Comparison of ENCODE assay signal across 8 cellular contexts in the genomic region with DNA sequence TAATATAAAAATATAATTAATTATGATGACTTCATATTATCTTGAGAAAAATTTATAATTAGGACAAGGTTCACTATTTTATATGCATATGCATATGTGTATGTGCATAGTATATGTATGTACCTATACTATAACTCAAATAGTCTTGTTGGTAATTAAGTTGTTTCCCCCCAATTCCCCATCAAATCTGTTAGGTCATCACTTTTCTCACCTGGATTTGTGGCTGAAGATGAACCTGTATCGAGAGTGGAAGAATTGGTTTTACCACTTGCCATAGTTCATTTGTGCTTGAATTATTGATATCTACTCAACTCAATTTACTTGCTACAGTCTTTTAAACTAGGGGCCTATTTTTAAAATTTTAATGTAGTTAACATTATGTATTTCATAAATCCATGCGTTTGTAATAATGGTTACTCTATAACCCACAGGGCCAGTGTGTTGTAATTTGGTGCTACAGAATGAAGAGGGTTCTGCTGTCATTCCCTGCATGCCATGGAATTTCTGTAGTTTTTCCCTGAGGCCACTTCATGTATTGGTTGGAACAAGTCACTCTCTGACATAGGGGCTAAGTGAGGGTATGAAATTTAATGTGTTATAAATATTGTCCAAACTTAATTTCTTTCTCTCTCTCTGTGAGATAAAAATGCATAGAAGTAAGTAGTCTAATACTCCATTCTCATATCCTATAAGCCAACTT.
"Had no signal": no experiment of that assay in that cellular context is flagged by ENCODE, and none has a peak within 500 bp of the region (broad histone marks: within the 10 kb centered on the region; RNA-seq: fewer than 3 reads in every experiment).

No MANE protein-coding gene starts in this region.

- H3K4me1 ChIP-seq: HAP-1 had no signal

- H3K9ac ChIP-seq: GM23248 had no signal

- H3K9me3 ChIP-seq: HAP-1 had no signal

- H3K27ac ChIP-seq: GM23248, HL-60 had no signal

- DNase-seq: GM23248, GOT3, H7, HFFc6, KG1 had no signal

- H3K36me3 ChIP-seq: HAP-1 had no signal

- ATAC-seq: HCT116 had no signal

- H3K4me3 ChIP-seq: GM23248, HAP-1 had no signal

- H2AFZ ChIP-seq: GM23248 had no signal
